ENCODE assay signal across 11 cellular contexts in genomic region chr6:7561153-7561964, GRCh38. TPM values are rescaled to one million over a fixed set of nuclear protein-coding genes. Genes with fewer than 3 reads are reported as not detected.
A peak's percentile ranks its signal among the peaks of the same experiment; 100 is the strongest.
DNase-seq lines count a peak whose midpoint lies in the region; ATAC-seq and TF ChIP-seq lines count a peak whose summit lies in the region.
"Had no signal": no experiment of that assay in that cellular context is flagged by ENCODE, and none has a peak within 500 bp of the region (broad histone marks: within the 10 kb centered on the region; RNA-seq: fewer than 3 reads in every experiment).

No MANE protein-coding gene starts in this region.

- H3K27me3 ChIP-seq in Peyer's patch (no peaks in the 10 kb centered on the region), heart right ventricle (peaks cover 0 to 23% (median 7%) of the 10 kb centered on the region in 7 donors), stomach (peaks cover 0 to 5% (median 0%) of the 10 kb centered on the region in 3 donors)

- ATAC-seq in heart right ventricle (peak; percentile 46 to 92 (median 84)), HG02884 (IDR thresholded peaks at IDR 0.05; ENCODE audit: unreplicated experiment) (no peak)

- WGBS in heart right ventricle, 2 donors = 46 to 56% methylated on average over 19 of the region's 19 CpGs
- WGBS in stomach, 5 donors = 28 to 55% (median 43%) methylated on average over 17 to 19 of the region's 19 CpGs

- H3K36me3 ChIP-seq in Peyer's patch (peaks cover 0 to 57% (median 0%) of the 10 kb centered on the region in 3 donors), heart right ventricle (peaks cover 0 to 50% (median 0%) of the 10 kb centered on the region in 9 donors), stomach (peaks cover 11 to 64% (median 47%) of the 10 kb centered on the region in 4 donors)
- H3K36me3 ChIP-seq: SJSA1 had no signal

- TF ChIP-seq EP300 in stomach (IDR thresholded peaks at IDR 0.05) = no peak

- H3K9me3 ChIP-seq in Peyer's patch (no peaks in the 10 kb centered on the region), heart right ventricle (no peaks in the 10 kb centered on the region), stomach (no peaks in the 10 kb centered on the region)
- H3K9me3 ChIP-seq: SJSA1 had no signal

- H3K27ac ChIP-seq in Peyer's patch (peak overlapping the region in 3 of 4 donors; percentile 28 to 89 (median 79)), heart right ventricle (peak overlapping the region in 9 of 10 donors; percentile 53 to 76 (median 71)), stomach (peak overlapping the region; percentile 55 to 77 (median 65))
- H3K27ac ChIP-seq: SJSA1 had no signal

- intact Hi-C loops in heart right ventricle (cut with DNase I) = loop anchor here in 2 of 10 donors (1.0 to 5.0 kb wide), 2 partner anchors 134 to 137 kb away; no protein-coding TSS in a partner anchor
- intact Hi-C loops in stomach (cut with DNase I; ENCODE audit: low total_unique reads) = loop anchor here (10.0 kb wide), 1 partner anchor 147 kb away; no protein-coding TSS in a partner anchor

- peak in 1 of 2 donors; percentile 72 for TF ChIP-seq POLR2A in Peyer's patch (IDR thresholded peaks at IDR 0.05)
- TF ChIP-seq POLR2A in stomach (IDR thresholded peaks at IDR 0.05) = no peak

- TF ChIP-seq CTCF in Peyer's patch (IDR thresholded peaks at IDR 0.05) = no peak
- TF ChIP-seq CTCF in heart right ventricle (IDR thresholded peaks at IDR 0.05) = no peak
- no peak for TF ChIP-seq CTCF in stomach (IDR thresholded peaks at IDR 0.05)

- DNase-seq in NCI-H1092 treated with DMSO at 0.1 percent for 48 hours (lab: John Stamatoyannopoulos, UW) (peak; percentile 32), Peyer's patch (peak in 2 of 3 donors; percentile 87 to 89), heart right ventricle (peak in 1 of 2 donors; percentile 18), stomach (peak; percentile 90), T-helper 9 cell (no peak), SKM-1 (lab: John Stamatoyannopoulos, UW; ENCODE audit: unreplicated experiment) (no peak), 8988T (no peak)
- DNase-seq: anterior cingulate cortex, naive B cell had no signal

- peak overlapping the region in 2 of 4 donors; percentile 26 to 30 for H3K4me3 ChIP-seq in Peyer's patch
- peak overlapping the region in 2 of 10 donors; percentile 7 to 21 for H3K4me3 ChIP-seq in heart right ventricle
- no peak overlapping the region for H3K4me3 ChIP-seq in stomach
- H3K4me3 ChIP-seq: SJSA1 had no signal

- no peaks in the 10 kb centered on the region for H3K4me1 ChIP-seq in Peyer's patch
- peaks cover 0 to 17% (median 0%) of the 10 kb centered on the region in 9 donors for H3K4me1 ChIP-seq in heart right ventricle
- peaks cover 0 to 13% (median 8%) of the 10 kb centered on the region in 4 donors for H3K4me1 ChIP-seq in stomach
- H3K4me1 ChIP-seq: SJSA1 had no signal

RNA-seq across cellular contexts. Expression of gene DSP, which starts 19.9 kb away (rescaled TPM):
- total RNA-seq in Peyer's patch (100 to 1,000 TPM in 3 of 4 donors, 10 to 100 TPM in 1; 56.9 to 243 (median 187) TPM), heart right ventricle (100 to 1,000 TPM; 273 to 471 (median 379) TPM), stomach (100 to 1,000 TPM in 4 of 5 donors, 10 to 100 TPM in 1; 58.9 to 125 (median 121) TPM)
- polyA plus RNA-seq in heart right ventricle (10 to 100 TPM; 56.5 to 79.1 TPM), stomach (10 to 100 TPM; 12.0 to 53.9 (median 15.6) TPM)

RNA-seq across cellular contexts. Expression of gene SNRNP48, which starts 28.6 kb away (rescaled TPM):
- total RNA-seq in Peyer's patch (10 to 100 TPM; 11.5 to 27.2 (median 16.5) TPM), heart right ventricle (10 to 100 TPM in 9 of 10 donors, 1 to 10 TPM in 1; 9.1 to 21.1 (median 13.1) TPM), stomach (100 to 1,000 TPM in 1 of 5 donors, 10 to 100 TPM in 4; 12.6 to 138 (median 16.8) TPM)
- polyA plus RNA-seq in heart right ventricle (10 to 100 TPM; 10.4 to 16.2 TPM), stomach (1 to 10 TPM; 5.1 to 7.9 (median 5.9) TPM)

Comparison
In these comparisons a context has a peak if more than half of its experiments do, and no peak if none do; other contexts are left out.
1. DNase-seq: peak in NCI-H1092 treated with DMSO at 0.1 percent for 48 hours (single experiment), Peyer's patch (2 of 3) and stomach (single experiment); none in T-helper 9 cell (single experiment), SKM-1 (single experiment) and 8988T (single experiment).
2. Peak in every context shown above with its lines, with median percentiles within 50 percentile points of each other: H3K27ac ChIP-seq.